In genomic region chr11:205221-206001, GRCh38 we compare ENCODE assay signal across 1 cellular context.
TF ChIP-seq lines count a peak whose summit lies in the region.

No MANE protein-coding gene starts in this region.

TF ChIP-seq in GM23338, 12 proteins besides CTCF, POLR2A, EP300 and RAD21 (continued from another document):
- TF ChIP-seq REST (IDR thresholded peaks at IDR 0.05; ENCODE audit: unreplicated experiment) (no peak), STAT1 (IDR thresholded peaks at IDR 0.05; ENCODE audit: unreplicated experiment) (no peak), JUNB (IDR thresholded peaks at IDR 0.05; ENCODE audit: unreplicated experiment) (no peak), EZH2phosphoT487 (IDR thresholded peaks at IDR 0.05; ENCODE audit: unreplicated experiment) (no peak), NANOG (IDR thresholded peaks at IDR 0.05; ENCODE audit: borderline replicate concordance) (no peak), CREB1 (CRISPR knock-in tag; IDR thresholded peaks at IDR 0.05; ENCODE audit: low read depth) (no peak), ZNF114 (CRISPR knock-in tag; IDR thresholded peaks at IDR 0.05) (no peak), ZNF462 (CRISPR knock-in tag; IDR thresholded peaks at IDR 0.05) (no peak), POLR2AphosphoS5 (IDR thresholded peaks at IDR 0.05; ENCODE audit: low read depth) (no peak), ETS1 (IDR thresholded peaks at IDR 0.05) (no peak), ZNF331 (CRISPR knock-in tag; IDR thresholded peaks at IDR 0.05; ENCODE audit: low read depth) (no peak)
TF ChIP-seq in GM23338: peak in this region for 0.
